16 cellular contexts compared by ENCODE assay signal in genomic region chr5:120568716-120569115, GRCh38.
"Had no signal": no experiment of that assay in that cellular context is flagged by ENCODE, and none has a peak within 500 bp of the region (broad histone marks: within the 10 kb centered on the region; RNA-seq: fewer than 3 reads in every experiment).

No MANE protein-coding gene starts in this region.

- H3K4me1 ChIP-seq: left lung, tibial nerve had no signal

- H3K36me3 ChIP-seq: brain microvascular endothelial cell, left lung, tibial nerve had no signal

- H3K27me3 ChIP-seq: brain microvascular endothelial cell, left lung, tibial nerve had no signal

- H3K9me3 ChIP-seq: left lung, tibial nerve had no signal

- ATAC-seq: activated CD8-positive, alpha-beta T cell treated with anti-CD3 and anti-CD28 coated beads, Interleukin-2, amount 10 ng/mL, durations not matched to agents 7 days and 5 days; left lung; naive thymus-derived CD8-positive, alpha-beta T cell had no signal

- FAIRE-seq: kidney had no signal

- H3K4me3 ChIP-seq: left lung, tibial nerve had no signal

- DNase-seq: activated B cell treated with CpG ODN at 0.5 μM for 24 hours; activated CD4-positive, alpha-beta T cell treated with anti-CD3 and anti-CD28 coated beads, Interleukin-2, amount 10 ng/mL, durations not matched to agents 24 days and 14 days; activated CD8-positive, alpha-beta memory T cell treated with anti-CD3 and anti-CD28 coated beads, Interleukin-2, amount 50 U/mL, for 4 hours; activated CD8-positive, alpha-beta T cell treated with anti-CD3 and anti-CD28 coated beads, Interleukin-2, amount 10 ng/mL, durations not matched to agents 7 days and 5 days; activated effector memory CD4-positive, alpha-beta T cell treated with anti-CD3 and anti-CD28 coated beads, Interleukin-2, amount 50 U/mL, for 16 hours; activated T-cell treated with anti-CD3 and anti-CD28 coated beads, Interleukin-2, amount 50 U/mL, for 48 hours; amygdala; brain microvascular endothelial cell; effector memory CD4-positive, alpha-beta T cell; kidney; left lung; naive thymus-derived CD8-positive, alpha-beta T cell; stimulated activated CD4-positive, alpha-beta T cell treated with anti-CD3 and anti-CD28 coated beads, Interleukin-15, amount 100 ng/mL, for 24 hours; stimulated activated CD4-positive, alpha-beta T cell treated with anti-CD3 and anti-CD28 coated beads, Interleukin-4, amount 100 ng/mL, for 1 hour; stimulated activated naive CD4-positive, alpha-beta T cell had no signal

- H3K27ac ChIP-seq: brain microvascular endothelial cell, left lung, tibial nerve had no signal
